In the genomic region with DNA sequence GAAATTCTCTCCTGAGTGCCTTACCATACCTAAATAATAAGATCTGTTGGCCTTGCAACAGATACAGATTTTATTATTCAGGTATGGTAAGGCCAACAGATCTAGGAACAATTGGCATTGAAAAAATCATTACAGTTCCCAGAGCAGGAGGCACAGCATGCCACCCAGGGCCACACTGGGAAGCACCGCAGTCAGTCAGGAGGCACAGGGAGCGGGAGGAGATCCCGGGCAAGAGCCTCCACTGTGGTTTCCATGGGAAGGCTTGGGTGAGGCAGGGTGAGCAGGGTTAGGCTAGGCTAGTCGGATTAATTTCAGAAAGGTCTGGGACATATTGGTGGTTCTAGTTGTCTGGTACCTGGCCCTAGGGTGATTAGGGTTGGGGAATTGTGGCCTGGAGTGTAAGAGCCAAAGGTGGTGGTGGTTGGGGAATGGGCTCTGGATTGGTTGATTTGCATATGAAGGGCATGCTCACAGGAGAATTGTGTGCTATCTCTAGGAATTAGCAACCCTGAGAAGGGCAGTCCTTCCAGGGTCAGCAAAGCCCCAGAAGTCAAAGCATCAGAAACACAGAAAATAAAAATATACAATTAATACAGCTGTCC, we compare ENCODE assay signal across 30 cellular contexts.
"Had no signal": no experiment of that assay in that cellular context is flagged by ENCODE, and none has a peak within 500 bp of the region (broad histone marks: within the 10 kb centered on the region; RNA-seq: fewer than 3 reads in every experiment).

No MANE protein-coding gene starts in this region.

- H3K27ac Mint-ChIP-seq: activated CD4-positive, alpha-beta T cell treated with anti-CD3 and anti-CD28 coated beads, Interleukin-2, amount 10 ng/mL, durations not matched to agents 7 days and 5 days; activated CD8-positive, alpha-beta memory T cell treated with anti-CD3 and anti-CD28 coated beads, Interleukin-2, amount 10 ng/mL, durations not matched to agents 7 days and 5 days; activated CD8-positive, alpha-beta T cell treated with anti-CD3 and anti-CD28 coated beads for 36 hours; activated T-helper 1 cell treated with anti-CD3 and anti-CD28 coated beads, Interleukin-12 subunit alpha, Interleukin-12 subunit beta, Interleukin-2, Interleukin-4 antibody, amounts not matched to agents 30 ng/mL and 10 ng/mL and 1 ng/mL, durations not matched to agents 14 hours and 24 hours and 36 hours; effector memory CD8-positive, alpha-beta T cell; naive thymus-derived CD8-positive, alpha-beta T cell; progenitor cell of endocrine pancreas; T-cell; T-helper 2 cell treated with Interferon-gamma antibody and Interleukin-4, amounts not matched to agents 5 μg/mL and 100 μg/mL, for 36 hours had no signal

- H3K4me3 ChIP-seq: ascending aorta, esophagus muscularis mucosa, left ventricle myocardium inferior, sigmoid colon, upper lobe of right lung had no signal

- H3K27ac ChIP-seq: ascending aorta, brain microvascular endothelial cell, esophagus muscularis mucosa, left ventricle myocardium inferior, sigmoid colon, thoracic aorta, upper lobe of right lung, VCaP had no signal

- DNase-seq: activated CD4-positive, alpha-beta T cell treated with anti-CD3 and anti-CD28 coated beads, Interleukin-2, amount 10 ng/mL, durations not matched to agents 7 days and 5 days; activated CD4-positive, CD25-positive, alpha-beta regulatory T cell treated with anti-CD3 and anti-CD28 coated beads, Interleukin-2, amount 50 U/mL, for 72 hours; activated CD8-positive, alpha-beta memory T cell treated with anti-CD3 and anti-CD28 coated beads, Interleukin-2, amount 10 ng/mL, durations not matched to agents 7 days and 5 days; activated CD8-positive, alpha-beta T cell treated with anti-CD3 and anti-CD28 coated beads for 36 hours; activated gamma-delta T cell; activated naive CD4-positive, alpha-beta T cell treated with anti-CD3 and anti-CD28 coated beads, Interleukin-2, amount 50 U/mL, for 16 hours; brain microvascular endothelial cell; caudate nucleus; effector memory CD8-positive, alpha-beta T cell; hippocampal formation; kidney glomerular epithelial cell; left ventricle myocardium inferior; naive thymus-derived CD8-positive, alpha-beta T cell; retina; sigmoid colon; stimulated activated CD4-positive, alpha-beta T cell treated with anti-CD3 and anti-CD28 coated beads, Interleukin-2, amount 100 ng/mL, for 48 hours; stimulated activated CD8-positive, alpha-beta memory T cell treated with anti-CD3 and anti-CD28 coated beads, Interleukin-4, amount 100 ng/mL, for 48 hours; stimulated activated naive CD4-positive, alpha-beta T cell; T-cell; upper lobe of right lung had no signal

- FAIRE-seq: colon, frontal cortex had no signal

- H3K4me1 Mint-ChIP-seq: activated CD4-positive, alpha-beta T cell treated with anti-CD3 and anti-CD28 coated beads, Interleukin-2, amount 10 ng/mL, durations not matched to agents 7 days and 5 days; activated CD8-positive, alpha-beta memory T cell treated with anti-CD3 and anti-CD28 coated beads, Interleukin-2, amount 10 ng/mL, durations not matched to agents 7 days and 5 days; naive thymus-derived CD8-positive, alpha-beta T cell; T-cell had no signal

- H3K4me1 ChIP-seq: esophagus muscularis mucosa, left ventricle myocardium inferior, upper lobe of right lung had no signal

- H3K27me3 ChIP-seq: ascending aorta, brain microvascular endothelial cell, esophagus muscularis mucosa, sigmoid colon, upper lobe of right lung had no signal

- H3K36me3 ChIP-seq: ascending aorta, brain microvascular endothelial cell, esophagus muscularis mucosa, left ventricle myocardium inferior, sigmoid colon, thoracic aorta, upper lobe of right lung had no signal

- H3K9me3 Mint-ChIP-seq: activated CD4-positive, alpha-beta T cell treated with anti-CD3 and anti-CD28 coated beads, Interleukin-2, amount 10 ng/mL, durations not matched to agents 7 days and 5 days; activated CD8-positive, alpha-beta T cell treated with anti-CD3 and anti-CD28 coated beads for 36 hours; activated T-helper 1 cell treated with anti-CD3 and anti-CD28 coated beads, Interleukin-12 subunit alpha, Interleukin-12 subunit beta, Interleukin-2, Interleukin-4 antibody, amounts not matched to agents 30 ng/mL and 10 ng/mL and 1 ng/mL, durations not matched to agents 14 hours and 24 hours and 36 hours; effector memory CD8-positive, alpha-beta T cell; mesothelial cell of epicardium; naive thymus-derived CD8-positive, alpha-beta T cell; T-cell; T-helper 2 cell treated with Interferon-gamma antibody and Interleukin-4, amounts not matched to agents 5 μg/mL and 100 μg/mL, for 36 hours had no signal

- H3K9me3 ChIP-seq: ascending aorta, esophagus muscularis mucosa, left ventricle myocardium inferior, sigmoid colon, thoracic aorta, upper lobe of right lung had no signal

- H3K4me3 Mint-ChIP-seq: activated CD4-positive, alpha-beta T cell treated with anti-CD3 and anti-CD28 coated beads, Interleukin-2, amount 10 ng/mL, durations not matched to agents 7 days and 5 days; activated CD8-positive, alpha-beta memory T cell treated with anti-CD3 and anti-CD28 coated beads, Interleukin-2, amount 10 ng/mL, durations not matched to agents 7 days and 5 days; activated CD8-positive, alpha-beta T cell treated with anti-CD3 and anti-CD28 coated beads for 36 hours; activated T-helper 1 cell treated with anti-CD3 and anti-CD28 coated beads, Interleukin-12 subunit alpha, Interleukin-12 subunit beta, Interleukin-2, Interleukin-4 antibody, amounts not matched to agents 30 ng/mL and 10 ng/mL and 1 ng/mL, durations not matched to agents 14 hours and 24 hours and 36 hours; effector memory CD8-positive, alpha-beta T cell; mesothelial cell of epicardium; naive thymus-derived CD8-positive, alpha-beta T cell; T-cell; T-helper 2 cell treated with Interferon-gamma antibody and Interleukin-4, amounts not matched to agents 5 μg/mL and 100 μg/mL, for 36 hours had no signal

- H3K27me3 Mint-ChIP-seq: progenitor cell of endocrine pancreas had no signal

- H3K36me3 Mint-ChIP-seq: activated CD8-positive, alpha-beta memory T cell treated with anti-CD3 and anti-CD28 coated beads, Interleukin-2, amount 10 ng/mL, durations not matched to agents 7 days and 5 days; mesothelial cell of epicardium; naive thymus-derived CD8-positive, alpha-beta T cell; T-cell had no signal
